ENCODE assay signal across 11 cellular contexts in genomic region chr3:87006844-87007439, GRCh38. TPM values are rescaled to one million over a fixed set of nuclear protein-coding genes. Genes with fewer than 3 reads are reported as not detected.
DNase-seq lines count a peak whose midpoint lies in the region; FAIRE-seq and TF ChIP-seq lines count a peak whose summit lies in the region.
"Had no signal": no experiment of that assay in that cellular context is flagged by ENCODE, and none has a peak within 500 bp of the region (broad histone marks: within the 10 kb centered on the region; RNA-seq: fewer than 3 reads in every experiment).

No MANE protein-coding gene starts in this region.

- no peak overlapping the region for H3K4me3 ChIP-seq in AG04449 (ENCODE audit: low read depth, low read length)
- H3K4me3 ChIP-seq in GM23248, result no peak overlapping the region
- H3K4me3 ChIP-seq in MM.1S (ENCODE audit: low read length), result no peak overlapping the region
- H3K4me3 ChIP-seq: gastroesophageal sphincter, Peyer's patch had no signal

- H3K4me1 ChIP-seq in GM23248 (ENCODE audit: insufficient read depth) (no peaks in the 10 kb centered on the region), MM.1S (ENCODE audit: low read length) (no peaks in the 10 kb centered on the region)
- H3K4me1 ChIP-seq: gastroesophageal sphincter, Peyer's patch had no signal

- peak; percentile 29 for FAIRE-seq in TTC549 (lab: Jason Lieb, UNC)

- H4K20me1 ChIP-seq in GM23248 (ENCODE audit: insufficient read depth) (no peaks in the 10 kb centered on the region), MM.1S (ENCODE audit: insufficient read depth, low read length) (no peaks in the 10 kb centered on the region)

- H3K4me2 ChIP-seq in GM23248 (ENCODE audit: unreplicated experiment), result no peak overlapping the region
- no peak overlapping the region for H3K4me2 ChIP-seq in MM.1S (ENCODE audit: low read depth, low read length)

- H3K79me2 ChIP-seq in GM23248 (ENCODE audit: insufficient read depth) (no peaks in the 10 kb centered on the region), MM.1S (ENCODE audit: low read length) (no peaks in the 10 kb centered on the region)

- in situ Hi-C loops in GM23248 (cut with MboI), result no loop called here

- H3K27me3 ChIP-seq in GM23248 (replicated peaks; ENCODE audit: insufficient read depth) (no peaks in the 10 kb centered on the region), MM.1S (replicated peaks; ENCODE audit: insufficient read depth, low read length) (no peaks in the 10 kb centered on the region)
- H3K27me3 ChIP-seq: gastroesophageal sphincter, Peyer's patch had no signal

- 51 to 62% methylated on average over 4 of the region's 4 CpGs for WGBS in GM23248 (ENCODE audit: low coverage in 1 of 2, low lambda C conversion rate in 2 of 2, missing lambda C conversion rate in 2 of 2), 2 experiments

- H3K27ac ChIP-seq in GM23248, result no peak overlapping the region
- H3K27ac ChIP-seq in MM.1S (ENCODE audit: low read length), result no peak overlapping the region
- H3K27ac ChIP-seq: gastroesophageal sphincter, Peyer's patch had no signal

- H3K9me2 ChIP-seq in GM23248 (ENCODE audit: insufficient read depth) (no peaks in the 10 kb centered on the region), MM.1S (replicated peaks; ENCODE audit: insufficient read depth, low read length) (no peaks in the 10 kb centered on the region)

- TF ChIP-seq CTCF in AG04449 (IDR thresholded peaks at IDR 0.05; ENCODE audit: insufficient read depth, low read length, missing control alignments) (peak; percentile 29), MM.1S (IDR thresholded peaks at IDR 0.05; ENCODE audit: low read length) (no peak)

- no peak overlapping the region for H3K9ac ChIP-seq in GM23248
- no peak overlapping the region for H3K9ac ChIP-seq in MM.1S (ENCODE audit: low read length)

- CTCF ChIA-PET in AG04449 (lab: Yijun Ruan, JAX), result interaction anchor here (0.7 to 4.1 kb wide), 26 partner anchors 9 to 232 kb away, joined by 3 to 35 read pairs (median 4); no protein-coding TSS in a partner anchor

- POLR2A ChIA-PET in AG04449 (lab: Yijun Ruan, JAX), result interaction anchor here (0.6 kb wide), 1 partner anchor 55 kb away, joined by 4 read pairs; no protein-coding TSS in a partner anchor

- H3K36me3 ChIP-seq in GM23248 (ENCODE audit: low read depth) (no peaks in the 10 kb centered on the region), MM.1S (replicated peaks; ENCODE audit: insufficient read depth, low read length) (no peaks in the 10 kb centered on the region)
- H3K36me3 ChIP-seq: gastroesophageal sphincter, Peyer's patch had no signal

- H2AFZ ChIP-seq in GM23248 (no peak overlapping the region), MM.1S (ENCODE audit: low read length) (no peak overlapping the region)

- H3F3A ChIP-seq in GM23248 (ENCODE audit: insufficient read depth) (0 out of 2 replicates have a peak, but pooled peaks cover 7% of the 10 kb centered on the region), MM.1S (ENCODE audit: insufficient read depth, low read length) (no peaks in the 10 kb centered on the region)

- DNase-seq in AG04449 (ENCODE audit: low read depth, low spot score) (no peak), GM23248 (peak; percentile 66), foreskin melanocyte (peak; percentile 14), MM.1S (no peak), NAMALWA (ENCODE audit: low spot score) (no peak), COR-L47 (lab: John Stamatoyannopoulos, UW) (no peak), NCI-H187 (lab: John Stamatoyannopoulos, UW) (no peak)
- DNase-seq: activated CD4-positive, alpha-beta T cell treated with anti-CD3 and anti-CD28 coated beads, Interleukin-2, amount 50 U/mL, for 4 hours; Peyer's patch had no signal

- H3K9me3 ChIP-seq in GM23248 (ENCODE audit: low read depth), result no peaks in the 10 kb centered on the region
- no peaks in the 10 kb centered on the region for H3K9me3 ChIP-seq in MM.1S (replicated peaks; ENCODE audit: insufficient read depth, low read length)
- H3K9me3 ChIP-seq: gastroesophageal sphincter, Peyer's patch had no signal

RNA-seq across cellular contexts. Expression of gene VGLL3, which starts 16.0 kb away (rescaled TPM):
- total RNA-seq in GM23248 (2014; rRNA removed; shearing (Covaris generic)), result 179 and 213 TPM in 2 replicates
- 80.5 and 85.4 TPM in 2 replicates for polyA plus RNA-seq in GM23248 (2016; fragmentation: Nextera tagmentation; extraction: Ambion mirVana)

Comparison
In these comparisons a context has a peak if more than half of its experiments do, and no peak if none do; other contexts are left out.
1. DNase-seq: peak in GM23248 (single experiment) and foreskin melanocyte (single experiment); none in AG04449 (single experiment), MM.1S (single experiment), NAMALWA (single experiment), COR-L47 (single experiment) and NCI-H187 (0 of 2).